Comparison of ENCODE assay signal across 11 cellular contexts in the genomic region with DNA sequence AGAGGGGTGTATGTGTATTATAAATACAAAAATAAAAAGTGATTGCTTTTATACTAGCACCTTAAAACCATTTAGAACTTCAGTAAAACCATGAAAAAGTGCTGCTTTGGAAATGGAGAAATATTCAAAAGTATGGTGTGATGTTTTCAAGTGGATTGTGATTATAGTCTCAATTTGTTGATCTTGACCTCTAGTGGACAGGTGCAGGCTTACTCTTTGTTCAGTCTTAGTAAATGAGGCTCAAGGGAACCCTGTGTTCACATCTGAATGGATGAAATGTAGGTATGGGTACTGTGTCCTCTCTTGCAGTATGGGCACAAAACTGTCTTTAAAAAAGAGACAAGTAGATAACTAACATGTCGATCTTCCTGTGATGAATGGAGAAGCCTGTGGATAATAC.
DNase-seq lines count a peak whose midpoint lies in the region; ATAC-seq and TF ChIP-seq lines count a peak whose summit lies in the region.
"Had no signal": no experiment of that assay in that cellular context is flagged by ENCODE, and none has a peak within 500 bp of the region (broad histone marks: within the 10 kb centered on the region; RNA-seq: fewer than 3 reads in every experiment).

No MANE protein-coding gene starts in this region.

- DNase-seq in GM06990 (ENCODE audit: extremely low read depth, insufficient read length) = no peak
- DNase-seq in NCI-H1930 (lab: John Stamatoyannopoulos, UW) = peak; percentile 12 to 22
- no peak for DNase-seq in brain microvascular endothelial cell
- no peak for DNase-seq in neural crest cell (ENCODE audit: low read depth, low spot score)
- DNase-seq in A673 (ENCODE audit: low spot score) = no peak
- DNase-seq in NCI-H82 treated with DMSO at 0.1 percent for 48 hours (lab: John Stamatoyannopoulos, UW; ENCODE audit: unreplicated experiment) = no peak
- no peak for DNase-seq in NCI-H345 treated with DMSO at 0.1 percent for 48 hours (lab: John Stamatoyannopoulos, UW; ENCODE audit: unreplicated experiment)
- DNase-seq: activated T-cell treated with anti-CD3 and anti-CD28 coated beads, Interleukin-2, amount 50 U/mL, for 24 hours; NCI-H524 had no signal

- H3K27me3 ChIP-seq in GM06990 (replicated peaks; ENCODE audit: control insufficient read depth, insufficient read depth, low read length) = no peaks in the 10 kb centered on the region
- H3K27me3 ChIP-seq in brain microvascular endothelial cell (replicated peaks) = no peaks in the 10 kb centered on the region
- no peaks in the 10 kb centered on the region for H3K27me3 ChIP-seq in A673 (replicated peaks; ENCODE audit: insufficient read depth, low read depth, low read length, poor library complexity)

- H3K27ac Mint-ChIP-seq in neural crest cell (ENCODE audit: unreplicated experiment) = no peak overlapping the region
- H3K27ac Mint-ChIP-seq: activated T-cell treated with anti-CD3 and anti-CD28 coated beads, Interleukin-2, amount 50 U/mL, for 24 hours had no signal

- intact Hi-C loops in A673 (cut with micrococcal nuclease; ENCODE audit: unreplicated experiment) = no loop called here

- H3K4me1 Mint-ChIP-seq in neural crest cell = no peaks in the 10 kb centered on the region

- no peak for ATAC-seq in HG03108 (IDR thresholded peaks at IDR 0.05; ENCODE audit: unreplicated experiment)

- H3K36me3 Mint-ChIP-seq in neural crest cell (ENCODE audit: low read depth) = no peaks in the 10 kb centered on the region

- in situ Hi-C loops in brain microvascular endothelial cell (cut with HindIII; ENCODE audit: low pct_ligation_motif_present, low sequenced_read_pairs) = no loop called here

- CTCF ChIA-PET in A673 (lab: Charles Lee) = no interaction called here

- no peaks in the 10 kb centered on the region for H3K9me3 Mint-ChIP-seq in neural crest cell
- H3K9me3 Mint-ChIP-seq: activated T-cell treated with anti-CD3 and anti-CD28 coated beads, Interleukin-2, amount 50 U/mL, for 24 hours had no signal

- no peaks in the 10 kb centered on the region for H3K4me1 ChIP-seq in A673 (ENCODE audit: insufficient read depth, low read length, poor library complexity, severe bottlenecking)

- H3K27ac ChIP-seq in brain microvascular endothelial cell (no peak overlapping the region), A673 (ENCODE audit: low read depth, low read length, poor library complexity, severe bottlenecking) (no peak overlapping the region)
- H3K27ac ChIP-seq: epithelial cell of prostate had no signal

- H3K4me3 ChIP-seq in GM06990 (replicated peaks; ENCODE audit: low read depth, low read length) (no peak overlapping the region), brain microvascular endothelial cell (ENCODE audit: low read depth, low read length) (no peak overlapping the region), A673 (ENCODE audit: low read depth, low read length, poor library complexity, severe bottlenecking) (no peak overlapping the region)

- H3K4me3 Mint-ChIP-seq in neural crest cell = no peak overlapping the region
- H3K4me3 Mint-ChIP-seq: activated T-cell treated with anti-CD3 and anti-CD28 coated beads, Interleukin-2, amount 50 U/mL, for 24 hours had no signal

- BruUV-seq in A673 (replicated peaks; lab: Mats Ljungman, UMichigan) = no TSS peak

- no peaks in the 10 kb centered on the region for H3K9me3 ChIP-seq in A673 (ENCODE audit: low read depth, low read length, poor library complexity, severe bottlenecking)

- POLR2A ChIA-PET in A673 (lab: Charles Lee; ENCODE audit: low non-redundant PET) = no interaction called here

- H3K27me3 Mint-ChIP-seq in neural crest cell (ENCODE audit: low read depth) = no peaks in the 10 kb centered on the region
- H3K27me3 Mint-ChIP-seq: activated T-cell treated with anti-CD3 and anti-CD28 coated beads, Interleukin-2, amount 50 U/mL, for 24 hours had no signal

- TF ChIP-seq CTCF in GM06990 (IDR thresholded peaks at IDR 0.05; ENCODE audit: insufficient read depth, low read length, poor library complexity, severe bottlenecking) = peak; percentile 18
- peak; percentile 9 for TF ChIP-seq CTCF in brain microvascular endothelial cell (IDR thresholded peaks at IDR 0.05; ENCODE audit: low read depth, low read length, missing control alignments)
- TF ChIP-seq CTCF in neural crest cell (conservative IDR thresholded peaks at IDR 0.05) = peak; percentile 17
- TF ChIP-seq CTCF in A673 (conservative IDR thresholded peaks at IDR 0.05; ENCODE audit: low read depth, low read length) = no peak

- H3K36me3 ChIP-seq in GM06990 (ENCODE audit: control insufficient read depth, insufficient read depth, low read length) (no peaks in the 10 kb centered on the region), brain microvascular endothelial cell (replicated peaks) (no peaks in the 10 kb centered on the region), A673 (ENCODE audit: insufficient read depth, low read length, poor library complexity, severe bottlenecking) (no peaks in the 10 kb centered on the region)

Comparison
In these comparisons a context has a peak if more than half of its experiments do, and no peak if none do; other contexts are left out.
1. DNase-seq: peak in NCI-H1930 (2 of 2); none in GM06990 (single experiment), brain microvascular endothelial cell (single experiment), neural crest cell (single experiment), A673 (single experiment), NCI-H82 treated with DMSO at 0.1 percent for 48 hours (single experiment) and NCI-H345 treated with DMSO at 0.1 percent for 48 hours (single experiment).